Comparison of ENCODE assay signal across 8 cellular contexts in genomic region chr14:100237735-100238418, GRCh38. TPM values are rescaled to one million over a fixed set of nuclear protein-coding genes. Genes with fewer than 3 reads are reported as not detected.
DNase-seq lines count a peak whose midpoint lies in the region; ATAC-seq, FAIRE-seq and TF ChIP-seq lines count a peak whose summit lies in the region.

No MANE protein-coding gene starts in this region.

- no peak overlapping the region for H2BK12ac ChIP-seq in H1 (ENCODE audit: low read depth, low read length)

- ATAC-seq in HG02759 (IDR thresholded peaks at IDR 0.05; ENCODE audit: unreplicated experiment) (peak; percentile 14), mucosa of descending colon (peak; percentile 12), HG02973 (IDR thresholded peaks at IDR 0.05; ENCODE audit: unreplicated experiment) (no peak)

- peaks cover 6% of the 10 kb centered on the region for H3K79me1 ChIP-seq in H1 (ENCODE audit: low read depth, low read length)

- H3K27ac ChIP-seq in H1 (ENCODE audit: low read depth, low read length), result peak overlapping the region; percentile 91
- H3K27ac ChIP-seq in substantia nigra (ENCODE audit: low read depth, low read length, poor library complexity, severe bottlenecking), result peak overlapping the region; percentile 88

- no peak overlapping the region for H3K23ac ChIP-seq in H1 (ENCODE audit: insufficient read length)

- no peak for FAIRE-seq in H1 (lab: Jason Lieb, UNC)

- H2BK120ac ChIP-seq in H1 (replicated peaks; ENCODE audit: low read depth, low read length), result no peak overlapping the region

- peaks cover 0 to 11% (median 4%) of the 10 kb centered on the region in 4 experiments; a peak in 2 of 7 replicates for H3K4me1 ChIP-seq in H1 (replicated peaks in 1 of 4; ENCODE audit: control insufficient read depth in 3 of 4, insufficient read depth in 4 of 4, low read length in 3 of 4)
- peaks cover 31% of the 10 kb centered on the region for H3K4me1 ChIP-seq in mucosa of descending colon (ENCODE audit: low read depth)

- H3K56ac ChIP-seq in H1 (replicated peaks; ENCODE audit: insufficient read length, low read depth, low read length), result peak overlapping the region; percentile 64

- H2AFZ ChIP-seq in H1 (ENCODE audit: low read length), result no peak overlapping the region

- H3K27me3 ChIP-seq in GM06990 (replicated peaks; ENCODE audit: control insufficient read depth, insufficient read depth, low read length) (no peaks in the 10 kb centered on the region), H1 (replicated peaks in 1 of 4; ENCODE audit: control insufficient read depth in 3 of 4, extremely low read depth in 1 of 4, insufficient read depth in 3 of 4, low read length in 3 of 4) (no peaks in the 10 kb centered on the region)

- no peak for TF ChIP-seq CTCF in GM06990 (IDR thresholded peaks at IDR 0.05; ENCODE audit: insufficient read depth, low read length, poor library complexity, severe bottlenecking)
- TF ChIP-seq CTCF in H1 (IDR thresholded peaks at IDR 0.05; ENCODE audit: control extremely low read depth in 1 of 3, insufficient read depth in 1 of 3, low read depth in 1 of 3, low read length in 3 of 3), result no peak
- no peak for TF ChIP-seq CTCF in mucosa of descending colon (IDR thresholded peaks at IDR 0.05)

- H2BK15ac ChIP-seq in H1 (ENCODE audit: low read length), result no peak overlapping the region

- H3K36me3 ChIP-seq in GM06990 (ENCODE audit: control insufficient read depth, insufficient read depth, low read length) (no peaks in the 10 kb centered on the region), H1 (ENCODE audit: control insufficient read depth in 2 of 4, insufficient read depth in 4 of 4, low read length in 3 of 4) (peaks cover 0 to 5% (median 2%) of the 10 kb centered on the region in 4 experiments; a peak in 3 of 8 replicates), mucosa of descending colon (ENCODE audit: low read depth) (no peaks in the 10 kb centered on the region)

- 2% methylated on average over 27 of the region's 64 CpGs; no CpG with 5 or more reads in 1 of the 2 experiments for WGBS in H1 (ENCODE audit: extremely low coverage in 1 of 2, insufficient coverage in 1 of 2, insufficient read length in 1 of 2, insufficient replicate concordance in 2 of 2, low coverage in 1 of 2, low lambda C conversion rate in 2 of 2, missing lambda C conversion rate in 1 of 2), 2 experiments

- H4K20me1 ChIP-seq in H1 (replicated peaks in 1 of 2; ENCODE audit: control insufficient read depth in 1 of 2, insufficient read depth in 2 of 2, low read length in 2 of 2), result peaks cover 16 to 27% of the 10 kb centered on the region in 2 experiments

- peak overlapping the region; percentile 68 to 71 for H3K4me2 ChIP-seq in H1 (ENCODE audit: insufficient read depth in 1 of 2, low read depth in 2 of 2, low read length in 2 of 2)

- peaks cover 63 to 84% of the 10 kb centered on the region in 2 experiments for H3K79me2 ChIP-seq in H1 (ENCODE audit: control insufficient read depth in 1 of 2, insufficient read depth in 2 of 2, low read length in 2 of 2)

- TF ChIP-seq EP300 in H1 (IDR thresholded peaks at IDR 0.05; ENCODE audit: borderline replicate concordance in 1 of 2, low read depth in 2 of 2, low read length in 2 of 2), result no peak

- CTCF ChIA-PET in H1 (lab: Charles Lee; ENCODE audit: partially characterized antibody), result interaction anchor here (1.3 to 2.6 kb wide), 2 partner anchors 14 to 146 kb away, joined by 3 to 10 read pairs; no protein-coding TSS in a partner anchor

- H3K18ac ChIP-seq in H1 (ENCODE audit: extremely low read depth, low read length), result peak overlapping the region; percentile 90

- DNase-seq in GM06990 (ENCODE audit: extremely low read depth, insufficient read length) (peak; percentile 71), NCI-H460 (ENCODE audit: extremely low read depth, low read depth) (peak; percentile 33), H1 (ENCODE audit: low read depth in 1 of 2, low spot score in 2 of 2) (peak in 1 of 2 experiments; percentile 71), mucosa of descending colon (peak in 2 of 3 donors; percentile 63 to 71), substantia nigra (lab: John Stamatoyannopoulos, UW) (peak in 25 of 49 donors; percentile 12 to 65 (median 39))
- peak; percentile 43 for DNase-seq in activated CD4-positive, alpha-beta T cell treated with anti-CD3 and anti-CD28 coated beads, Interleukin-2, amount 50 U/mL, for 1 hour

- intact Hi-C loops in mucosa of descending colon (cut with DNase I, micrococcal nuclease), result no loop called here

- peak overlapping the region; percentile 93 for H4K91ac ChIP-seq in H1 (replicated peaks; ENCODE audit: insufficient read length, low read length)

- H3K4ac ChIP-seq in H1 (replicated peaks; ENCODE audit: insufficient read length, low read depth, low read length), result peak overlapping the region; percentile 78

- no peaks in the 10 kb centered on the region for H3K9me3 ChIP-seq in H1 (ENCODE audit: insufficient read depth in 2 of 2, low read depth in 1 of 2, low read length in 1 of 2)
- H3K9me3 ChIP-seq in mucosa of descending colon, result no peaks in the 10 kb centered on the region

- no peaks in the 10 kb centered on the region; the same call in 1 of the 2 replicates for H3K23me2 ChIP-seq in H1 (ENCODE audit: low read depth, low read length)

- peak overlapping the region; percentile 98 for H4K8ac ChIP-seq in H1 (ENCODE audit: extremely low read depth, insufficient read depth, low read length)

- peak overlapping the region; percentile 86 for H2BK5ac ChIP-seq in H1 (ENCODE audit: low read depth, low read length)

- peak overlapping the region; percentile 72 for H3K4me3 ChIP-seq in GM06990 (replicated peaks; ENCODE audit: low read depth, low read length)
- H3K4me3 ChIP-seq in H1 (ENCODE audit: extremely low read depth in 1 of 4, insufficient read depth in 2 of 4, low read depth in 3 of 4, low read length in 4 of 4), result peak overlapping the region; percentile 84 to 100 (median 94)
- peak overlapping the region; percentile 97 for H3K4me3 ChIP-seq in mucosa of descending colon

- POLR2A ChIA-PET in H1 (lab: Charles Lee; ENCODE audit: partially characterized antibody), result interaction anchor here (0.6 to 7.4 kb wide), 9 partner anchors 8 to 90 kb away, joined by 3 to 90 read pairs (median 4); no protein-coding TSS in a partner anchor

- no peak overlapping the region for H2BK20ac ChIP-seq in H1 (ENCODE audit: low read length)

- no peak overlapping the region for H3K14ac ChIP-seq in H1 (ENCODE audit: insufficient read length)

- H3K9ac ChIP-seq in H1 (replicated peaks in 1 of 4; ENCODE audit: extremely low read depth in 1 of 4, low read depth in 3 of 4, low read length in 3 of 4), result peak overlapping the region; percentile 89 to 93 (median 92)

- no peak overlapping the region for H2AK5ac ChIP-seq in H1 (ENCODE audit: low read depth, low read length)

- TF ChIP-seq POLR2A in H1 (IDR thresholded peaks at IDR 0.05; ENCODE audit: control extremely low read depth in 1 of 2, low read depth in 2 of 2, low read length in 2 of 2), result peak in 1 of 2 experiments; percentile 87; a peak in 2 of 3 replicates

- H4K5ac ChIP-seq in H1 (ENCODE audit: insufficient read length, low read depth, low read length), result peak overlapping the region; percentile 97

- TF ChIP-seq RAD21 in H1 (IDR thresholded peaks at IDR 0.05 in 1 of 2, conservative IDR thresholded peaks at IDR 0.05 in 1 of 2; ENCODE audit: low read depth in 2 of 2, low read length in 2 of 2), result no peak

TF ChIP-seq in H1, 55 proteins besides CTCF, POLR2A, EP300 and RAD21 (continues in another document):
- TF ChIP-seq BRCA1 (IDR thresholded peaks at IDR 0.05; ENCODE audit: low read depth, low read length) (no peak), MAFK (IDR thresholded peaks at IDR 0.05; ENCODE audit: low read depth, low read length) (no peak), POU5F1 (IDR thresholded peaks at IDR 0.05; ENCODE audit: low read depth, low read length) (no peak), JUND (IDR thresholded peaks at IDR 0.05; ENCODE audit: low read length) (no peak), CBX5 (IDR thresholded peaks at IDR 0.05; ENCODE audit: low read depth, low read length) (no peak), SIRT6 (IDR thresholded peaks at IDR 0.05; ENCODE audit: low read length) (no peak), SIN3A (conservative IDR thresholded peaks at IDR 0.05 in 1 of 2, IDR thresholded peaks at IDR 0.05 in 1 of 2; ENCODE audit: low read depth in 1 of 2, low read length in 2 of 2) (peak in 1 of 2 experiments; percentile 38; a peak in 2 of 4 replicates), RXRA (IDR thresholded peaks at IDR 0.05; ENCODE audit: insufficient read depth, low read depth, low read length) (no peak), SRF (IDR thresholded peaks at IDR 0.05; ENCODE audit: low read depth, low read length) (no peak), ASH2L (IDR thresholded peaks at IDR 0.05; ENCODE audit: low read length) (peak; percentile 83), RNF2 (IDR thresholded peaks at IDR 0.05; ENCODE audit: borderline replicate concordance, low read depth, low read length, missing control alignments, poor library complexity, severe bottlenecking) (no peak), CHD1 (IDR thresholded peaks at IDR 0.05; ENCODE audit: low read depth, low read length) (no peak), SAP30 (IDR thresholded peaks at IDR 0.05; ENCODE audit: insufficient read depth, insufficient replicate concordance, low read length) (peak; percentile 34), HDAC6 (IDR thresholded peaks at IDR 0.05; ENCODE audit: low read depth, low read length) (no peak), CBX8 (IDR thresholded peaks at IDR 0.05; ENCODE audit: borderline replicate concordance, low read depth, low read length) (no peak), RBBP5 (IDR thresholded peaks at IDR 0.05; ENCODE audit: borderline replicate concordance, low read depth, low read length) (peak; percentile 87; the same call in 1 of the 2 replicates), ZNF274 (IDR thresholded peaks at IDR 0.05; ENCODE audit: borderline replicate concordance, extremely low read depth, low read length) (no peak), TCF12 (IDR thresholded peaks at IDR 0.05; ENCODE audit: low read depth, low read length) (no peak), SP1 (IDR thresholded peaks at IDR 0.05; ENCODE audit: low read depth, low read length) (0 out of 2 replicates have a peak, but pooled peaks have one; percentile 33)

RNA-seq across cellular contexts. Expression of gene YY1, which starts 1.1 kb away (rescaled TPM):
- total RNA-seq in NCI-H460 (2014; rRNA removed; shearing (Covaris generic)), result 51.7 and 54.4 TPM in 2 replicates
- polyA plus RNA-seq in NCI-H460 (2014; cell fraction: nucleus; rRNA removed), result 29.0 and 43.8 TPM in 2 replicates
- 106 and 119 TPM in 2 replicates for total RNA-seq in H1 (2021; fragmentation: NEBNext Ultra II Directional; extraction: Animal tissue kit (Norgen Biotek cat#: 25700))
- 26.4 and 27.0 TPM in 2 replicates for polyA plus RNA-seq in H1 (2011; rRNA removed)
- 40.1 TPM for polyA plus RNA-seq in H1 (2011; cell fraction: cytosol; rRNA removed)
- 32.3 TPM for polyA plus RNA-seq in H1 (2011; cell fraction: nucleus; rRNA removed)
- 46.8 to 85.4 TPM (median 55.0 TPM) in 4 replicates for polyA plus RNA-seq in H1 (2012, experiment 1 of 2)
- 12.3 TPM for polyA plus RNA-seq in H1 (2012, experiment 2 of 2)
- polyA plus RNA-seq in H1 (2013, experiment 1 of 2), result 140 TPM
- polyA plus RNA-seq in H1 (2013, experiment 2 of 2), result 143 TPM
- polyA minus RNA-seq in H1 (2011; rRNA and poly(A)+ RNA removed), result 36.6 and 40.1 TPM in 2 replicates
- 36.2 TPM for polyA minus RNA-seq in H1 (2011; cell fraction: cytosol; rRNA and poly(A)+ RNA removed)
- polyA minus RNA-seq in H1 (2011; cell fraction: nucleus; rRNA and poly(A)+ RNA removed), result 40.7 TPM
- 10 to 100 TPM; 60.8 to 78.7 (median 72.9) TPM for total RNA-seq in mucosa of descending colon
